ENCODE assay signal across 17 cellular contexts in genomic region chr10:95341716-95342130, GRCh38. TPM values are rescaled to one million over a fixed set of nuclear protein-coding genes. Genes with fewer than 3 reads are reported as not detected.
DNase-seq lines count a peak whose midpoint lies in the region; ATAC-seq, FAIRE-seq and TF ChIP-seq lines count a peak whose summit lies in the region.
"Had no signal": no experiment of that assay in that cellular context is flagged by ENCODE, and none has a peak within 500 bp of the region (broad histone marks: within the 10 kb centered on the region; RNA-seq: fewer than 3 reads in every experiment).

No MANE protein-coding gene starts in this region.

- no peak for TF ChIP-seq CTCF in AG09319 (IDR thresholded peaks at IDR 0.05; ENCODE audit: low read depth, low read length)

- no peaks in the 10 kb centered on the region for H3K36me3 ChIP-seq in mesenchymal stem cell (ENCODE audit: control insufficient read depth in 1 of 2, insufficient read depth in 2 of 2, low read depth in 1 of 2, low read length in 2 of 2)
- H3K36me3 ChIP-seq: SJSA1 had no signal

- H3K4me3 ChIP-seq in mesenchymal stem cell (ENCODE audit: insufficient read depth in 1 of 2, low read depth in 1 of 2, low read length in 2 of 2): no peak overlapping the region
- H3K4me3 ChIP-seq: gastrocnemius medialis, lung, SJSA1 had no signal

- H3K9me3 ChIP-seq in mesenchymal stem cell (ENCODE audit: control insufficient read depth, low read length): no peaks in the 10 kb centered on the region
- H3K9me3 ChIP-seq: gastrocnemius medialis had no signal

- H2AK5ac ChIP-seq in mesenchymal stem cell (ENCODE audit: low read length, severe bottlenecking): no peak overlapping the region

- no peak for ATAC-seq in GM18861 (IDR thresholded peaks at IDR 0.05; ENCODE audit: unreplicated experiment)
- ATAC-seq: gastrocnemius medialis had no signal

- no peaks in the 10 kb centered on the region for H3K79me1 ChIP-seq in mesenchymal stem cell (replicated peaks; ENCODE audit: low read length, poor library complexity, severe bottlenecking)

- H2BK5ac ChIP-seq in mesenchymal stem cell (ENCODE audit: low read depth, low read length, poor library complexity, severe bottlenecking): no peak overlapping the region

- no peak overlapping the region for H2BK15ac ChIP-seq in mesenchymal stem cell (ENCODE audit: low read depth, poor library complexity, severe bottlenecking)

- H3K27ac ChIP-seq in mesenchymal stem cell (ENCODE audit: low read length, poor library complexity, severe bottlenecking): no peak overlapping the region
- H3K27ac ChIP-seq: SJSA1 had no signal

- peaks cover 9% of the 10 kb centered on the region for H3K4me1 ChIP-seq in mesenchymal stem cell (ENCODE audit: control insufficient read depth, insufficient read depth, low read depth, low read length)

- H3K27me3 ChIP-seq in mesenchymal stem cell (ENCODE audit: control insufficient read depth in 1 of 2, insufficient read depth in 1 of 2, low read length in 2 of 2): no peaks in the 10 kb centered on the region
- H3K27me3 ChIP-seq: gastrocnemius medialis, SJSA1 had no signal

- no peak overlapping the region for H3K9ac ChIP-seq in mesenchymal stem cell (ENCODE audit: low read length)

- no peak overlapping the region for H3K4ac ChIP-seq in mesenchymal stem cell (ENCODE audit: low read depth in 1 of 2, low read length in 2 of 2)

- no peak overlapping the region for H4K8ac ChIP-seq in mesenchymal stem cell (ENCODE audit: low read length)

- FAIRE-seq in endometrium (lab: Jason Lieb, UNC): peak; percentile 69

- H2BK120ac ChIP-seq in mesenchymal stem cell (ENCODE audit: low read depth, low read length): no peak overlapping the region

- no peak overlapping the region for H2AFZ ChIP-seq in mesenchymal stem cell (ENCODE audit: low read depth, low read length)

- H2BK12ac ChIP-seq in mesenchymal stem cell (ENCODE audit: low read length in 2 of 2): no peak overlapping the region

- WGBS in mesenchymal stem cell: 10% methylated on average over 2 of the region's 3 CpGs

- DNase-seq in AG09319 (ENCODE audit: extremely low read depth, low read depth) (peak; percentile 48), LHCN-M2 (ENCODE audit: low read depth) (peak; percentile 19), mesenchymal stem cell (peak; percentile 91), cerebellar nuclear complex (lab: John Stamatoyannopoulos, UW) (no peak), NCI-H1105 (lab: John Stamatoyannopoulos, UW) (no peak)
- no peak for DNase-seq in stimulated activated naive CD4-positive, alpha-beta T cell treated with Interleukin-2 at 50 U/mL for 16 hours (lab: John Stamatoyannopoulos, UW)
- DNase-seq: activated CD4-positive, alpha-beta T cell treated with anti-CD3 and anti-CD28 coated beads, Interleukin-2, amount 10 ng/mL, durations not matched to agents 24 days and 14 days; activated naive CD4-positive, alpha-beta T cell treated with anti-CD3 and anti-CD28 coated beads for 36 hours; Calu3; gastrocnemius medialis; NCI-H2081; nephron progenitor cell; OCI-M1 had no signal

- no peak overlapping the region for H3K23ac ChIP-seq in mesenchymal stem cell (ENCODE audit: low read length in 2 of 2)

- no peak overlapping the region for H3K4me2 ChIP-seq in mesenchymal stem cell (ENCODE audit: low read length, poor library complexity, severe bottlenecking)

- H4K91ac ChIP-seq in mesenchymal stem cell (ENCODE audit: low read length): no peak overlapping the region

- no peak overlapping the region for H3K18ac ChIP-seq in mesenchymal stem cell (ENCODE audit: low read depth in 1 of 2, low read length in 2 of 2)

- no peak overlapping the region for H3K14ac ChIP-seq in mesenchymal stem cell (ENCODE audit: low read length in 2 of 2)

RNA-seq across cellular contexts. Expression of gene PDLIM1, which starts 50.9 kb away (rescaled TPM):
- 5.1 and 6.3 TPM in 2 replicates for total RNA-seq in LHCN-M2 (2014; rRNA removed)
- 167 TPM for polyA plus RNA-seq in LHCN-M2 (2012)
- 537 TPM for polyA plus RNA-seq in mesenchymal stem cell (2013, experiment 1 of 2)
- 536 TPM for polyA plus RNA-seq in mesenchymal stem cell (2013, experiment 2 of 2)

Comparison
In these comparisons a context has a peak if more than half of its experiments do, and no peak if none do; other contexts are left out.
1. DNase-seq: peak in AG09319 (single experiment), LHCN-M2 (single experiment) and mesenchymal stem cell (single experiment); none in cerebellar nuclear complex (0 of 2), stimulated activated naive CD4-positive, alpha-beta T cell treated with Interleukin-2 at 50 U/mL for 16 hours (single experiment) and NCI-H1105 (single experiment).